ENCODE assay signal across 20 cellular contexts in the genomic region with DNA sequence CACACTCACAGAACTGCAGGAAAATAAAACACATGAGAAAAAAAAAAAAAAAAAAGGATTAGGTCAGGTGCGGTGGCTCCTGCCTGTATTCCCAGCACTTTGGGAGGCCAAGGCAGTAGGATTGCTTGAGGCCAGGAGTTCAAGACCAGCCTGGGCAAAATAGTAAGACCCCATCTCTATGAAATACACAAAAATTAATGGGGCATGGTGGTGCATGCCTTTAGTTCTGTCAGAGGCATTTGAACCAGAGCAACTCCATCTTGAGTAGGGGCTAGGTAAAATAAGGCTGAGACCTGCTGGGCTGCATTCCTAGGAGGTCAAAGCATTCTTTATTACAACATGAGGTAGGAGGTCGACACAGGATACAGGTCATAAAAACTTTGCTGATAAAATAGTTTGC.
"Had no signal": no experiment of that assay in that cellular context is flagged by ENCODE, and none has a peak within 500 bp of the region (broad histone marks: within the 10 kb centered on the region; RNA-seq: fewer than 3 reads in every experiment).

No MANE protein-coding gene starts in this region.

- H3K36me3 ChIP-seq: esophagus muscularis mucosa, heart right ventricle, lower lobe of right lung, tibial artery had no signal

- H3K36me3 Mint-ChIP-seq: mesothelial cell of epicardium had no signal

- DNase-seq: activated B cell treated with CpG ODN at 0.5 μM for 24 hours; activated CD4-positive, alpha-beta memory T cell treated with anti-CD3 and anti-CD28 coated beads, Interleukin-2, amount 10 ng/mL, durations not matched to agents 7 days and 5 days; activated CD4-positive, alpha-beta T cell treated with anti-CD3 and anti-CD28 coated beads for 48 hours; activated CD8-positive, alpha-beta memory T cell treated with anti-CD3 and anti-CD28 coated beads, Interleukin-2, amount 10 ng/mL, durations not matched to agents 7 days and 5 days; activated naive CD4-positive, alpha-beta T cell; anterior cingulate cortex; cerebellar nuclear complex; effector CD8-positive, alpha-beta T cell; heart right ventricle; left cardiac atrium; lower lobe of right lung; occipital lobe; retina; stimulated activated CD4-positive, alpha-beta T cell treated with anti-CD3 and anti-CD28 coated beads, Interleukin-12 subunit alpha, Interleukin-12 subunit beta, amount 100 ng/mL, for 4 hours; stimulated activated naive CD8-positive, alpha-beta T cell treated with anti-CD3 and anti-CD28 coated beads, Interleukin-15, Interleukin-2, amounts not matched to agents 100 U/mL and 50 U/mL, for 24 hours; substantia nigra; T-helper 17 cell; tibial artery had no signal

- H3K27ac ChIP-seq: esophagus muscularis mucosa, heart right ventricle, lower lobe of right lung, tibial artery had no signal

- ATAC-seq: activated CD8-positive, alpha-beta memory T cell treated with anti-CD3 and anti-CD28 coated beads, Interleukin-2, amount 10 ng/mL, durations not matched to agents 7 days and 5 days; heart right ventricle; left cardiac atrium; lower lobe of right lung; T-helper 17 cell had no signal

- H3K4me3 Mint-ChIP-seq: activated B cell treated with CpG ODN at 0.5 μM for 24 hours; activated CD4-positive, alpha-beta memory T cell treated with anti-CD3 and anti-CD28 coated beads, Interleukin-2, amount 10 ng/mL, durations not matched to agents 7 days and 5 days; activated CD8-positive, alpha-beta memory T cell treated with anti-CD3 and anti-CD28 coated beads, Interleukin-2, amount 10 ng/mL, durations not matched to agents 7 days and 5 days; mesothelial cell of epicardium; T-helper 17 cell had no signal

- H3K4me3 ChIP-seq: esophagus muscularis mucosa, heart right ventricle, lower lobe of right lung, tibial artery had no signal

- H3K27ac Mint-ChIP-seq: activated B cell treated with CpG ODN at 0.5 μM for 24 hours; activated CD4-positive, alpha-beta memory T cell treated with anti-CD3 and anti-CD28 coated beads, Interleukin-2, amount 10 ng/mL, durations not matched to agents 7 days and 5 days; activated CD8-positive, alpha-beta memory T cell treated with anti-CD3 and anti-CD28 coated beads, Interleukin-2, amount 10 ng/mL, durations not matched to agents 7 days and 5 days; T-helper 17 cell had no signal

- H3K9me3 ChIP-seq: esophagus muscularis mucosa, heart right ventricle, lower lobe of right lung, tibial artery had no signal

- H3K27me3 ChIP-seq: esophagus muscularis mucosa, heart right ventricle, tibial artery had no signal

- H3K4me1 ChIP-seq: esophagus muscularis mucosa, lower lobe of right lung, tibial artery had no signal

- H3K9me3 Mint-ChIP-seq: activated B cell treated with CpG ODN at 0.5 μM for 24 hours, mesothelial cell of epicardium had no signal

- H3K27me3 Mint-ChIP-seq: activated CD4-positive, alpha-beta memory T cell treated with anti-CD3 and anti-CD28 coated beads, Interleukin-2, amount 10 ng/mL, durations not matched to agents 7 days and 5 days; activated CD8-positive, alpha-beta memory T cell treated with anti-CD3 and anti-CD28 coated beads, Interleukin-2, amount 10 ng/mL, durations not matched to agents 7 days and 5 days; T-helper 17 cell had no signal

- H3K4me1 Mint-ChIP-seq: activated B cell treated with CpG ODN at 0.5 μM for 24 hours; activated CD4-positive, alpha-beta memory T cell treated with anti-CD3 and anti-CD28 coated beads, Interleukin-2, amount 10 ng/mL, durations not matched to agents 7 days and 5 days had no signal
